Comparison of ENCODE assay signal across 8 cellular contexts in genomic region chr10:12419279-12419847, GRCh38.
DNase-seq lines count a peak whose midpoint lies in the region; FAIRE-seq and TF ChIP-seq lines count a peak whose summit lies in the region.

No MANE protein-coding gene starts in this region.

- FAIRE-seq in GM18507 (lab: Jason Lieb, UNC): peak; percentile 53

- H3K27me3 ChIP-seq in skeletal muscle tissue (ENCODE audit: control insufficient read depth in 3 of 3, insufficient read depth in 3 of 3, low read length in 3 of 3): no peaks in the 10 kb centered on the region
- H3K27me3 ChIP-seq in colonic mucosa: no peaks in the 10 kb centered on the region

- H3K9me3 ChIP-seq in skeletal muscle tissue (ENCODE audit: control insufficient read depth in 3 of 3, low read length in 3 of 3) (no peaks in the 10 kb centered on the region), colonic mucosa (no peaks in the 10 kb centered on the region)

- DNase-seq in GM18507 (ENCODE audit: extremely low spot score, insufficient read length, low read depth) (no peak), coronary artery (ENCODE audit: low spot score) (peak; percentile 82), colonic mucosa (no peak), SKM-1 (lab: John Stamatoyannopoulos, UW; ENCODE audit: unreplicated experiment) (no peak), NCI-H1092 (lab: John Stamatoyannopoulos, UW) (no peak), cerebellar nuclear complex (lab: John Stamatoyannopoulos, UW) (no peak)
- DNase-seq in activated CD4-positive, alpha-beta T cell treated with anti-CD3 and anti-CD28 coated beads for 4 hours: peak; percentile 64 to 69

- H3K4me1 ChIP-seq in skeletal muscle tissue (ENCODE audit: control insufficient read depth in 3 of 3, insufficient read depth in 3 of 3, low read length in 3 of 3): peaks cover 0 to 3% (median 2%) of the 10 kb centered on the region in 3 donors
- no peaks in the 10 kb centered on the region for H3K4me1 ChIP-seq in colonic mucosa

- no peak for TF ChIP-seq CTCF in coronary artery (IDR thresholded peaks at IDR 0.05)
- no peak for TF ChIP-seq CTCF in colonic mucosa (IDR thresholded peaks at IDR 0.05)

- H3K27ac ChIP-seq in coronary artery (peak overlapping the region in 1 of 2 donors; percentile 83), skeletal muscle tissue (ENCODE audit: low read depth, low read length) (peak overlapping the region; percentile 66), colonic mucosa (no peak overlapping the region)

- H3K9ac ChIP-seq in skeletal muscle tissue (ENCODE audit: low read depth in 1 of 3, low read length in 3 of 3) (no peak overlapping the region), colonic mucosa (ENCODE audit: low read depth in 2 of 2, low read length in 2 of 2) (no peak overlapping the region)

- intact Hi-C loops in colonic mucosa (cut with DNase I): no loop called here

- H3K4me3 ChIP-seq in coronary artery: no peak overlapping the region
- no peak overlapping the region for H3K4me3 ChIP-seq in skeletal muscle tissue (ENCODE audit: low read length in 3 of 3)
- no peak overlapping the region for H3K4me3 ChIP-seq in colonic mucosa

- H3K36me3 ChIP-seq in skeletal muscle tissue (ENCODE audit: control insufficient read depth in 3 of 3, insufficient read depth in 3 of 3, low read length in 3 of 3): no peaks in the 10 kb centered on the region
- no peaks in the 10 kb centered on the region for H3K36me3 ChIP-seq in colonic mucosa

Comparison
In these comparisons a context has a peak if more than half of its experiments do, and no peak if none do; other contexts are left out.
1. DNase-seq: peak in activated CD4-positive, alpha-beta T cell treated with anti-CD3 and anti-CD28 coated beads for 4 hours (2 of 2) and coronary artery (single experiment); none in GM18507 (single experiment), colonic mucosa (single experiment), SKM-1 (single experiment), NCI-H1092 (single experiment) and cerebellar nuclear complex (0 of 2).